ENCODE assay signal across 18 cellular contexts in genomic region chr9:76230961-76231360, GRCh38.
A peak's percentile ranks its signal among the peaks of the same experiment; 100 is the strongest.
DNase-seq lines count a peak whose midpoint lies in the region; ATAC-seq and TF ChIP-seq lines count a peak whose summit lies in the region.
"Had no signal": no experiment of that assay in that cellular context is flagged by ENCODE, and none has a peak within 500 bp of the region (broad histone marks: within the 10 kb centered on the region; RNA-seq: fewer than 3 reads in every experiment).

No MANE protein-coding gene starts in this region.

- no peak overlapping the region for H3K14ac ChIP-seq in IMR-90 (replicated peaks; ENCODE audit: low read depth, low read length)

- POLR2A ChIA-PET in IMR-90 (lab: Charles Lee; ENCODE audit: unreplicated experiment): no interaction called here

- no peak; the same call in 1 of the 2 replicates for ATAC-seq in IMR-90 (ENCODE audit: low read depth)
- peak; percentile 8 for ATAC-seq in foreskin keratinocyte
- no peak for ATAC-seq in GM21576 (IDR thresholded peaks at IDR 0.05; ENCODE audit: unreplicated experiment)
- no peak for ATAC-seq in stimulated activated effector memory CD8-positive, alpha-beta T cell treated with anti-CD3 and anti-CD28 coated beads, Interleukin-12 subunit alpha, Interleukin-12 subunit beta, amount 100 ng/mL, for 72 hours
- no peak for ATAC-seq in GM19324 (IDR thresholded peaks at IDR 0.05; ENCODE audit: low FRiP score, unreplicated experiment)

- no peak overlapping the region for H2BK20ac ChIP-seq in IMR-90 (ENCODE audit: low read depth, low read length)

- dilution Hi-C loops in IMR-90 (cut with HindIII; ENCODE audit: low sequenced_read_pairs, unreplicated experiment): no loop called here

- no peak for TF ChIP-seq RAD21 in IMR-90 (IDR thresholded peaks at IDR 0.05; ENCODE audit: low read length)

- no peak overlapping the region for H3K4me2 ChIP-seq in IMR-90 (ENCODE audit: low read depth, low read length)

- H3K4me1 Mint-ChIP-seq in endodermal cell: no peaks in the 10 kb centered on the region
- H3K4me1 Mint-ChIP-seq in stimulated activated effector memory CD8-positive, alpha-beta T cell treated with anti-CD3 and anti-CD28 coated beads, Interleukin-12 subunit alpha, Interleukin-12 subunit beta, amount 100 ng/mL, for 72 hours: no peaks in the 10 kb centered on the region
- H3K4me1 Mint-ChIP-seq: IgD-negative memory B cell had no signal

- no peak overlapping the region for H3K4ac ChIP-seq in IMR-90 (ENCODE audit: low read depth, low read length)

- H3K27ac Mint-ChIP-seq in endodermal cell: no peak overlapping the region
- H3K27ac Mint-ChIP-seq in stimulated activated effector memory CD8-positive, alpha-beta T cell treated with anti-CD3 and anti-CD28 coated beads, Interleukin-12 subunit alpha, Interleukin-12 subunit beta, amount 100 ng/mL, for 72 hours: no peak overlapping the region
- H3K27ac Mint-ChIP-seq: CD4-positive, alpha-beta T cell; HFFc6; IgD-negative memory B cell had no signal

- H3K9me3 Mint-ChIP-seq in endodermal cell: no peaks in the 10 kb centered on the region
- H3K9me3 Mint-ChIP-seq in stimulated activated effector memory CD8-positive, alpha-beta T cell treated with anti-CD3 and anti-CD28 coated beads, Interleukin-12 subunit alpha, Interleukin-12 subunit beta, amount 100 ng/mL, for 72 hours: no peaks in the 10 kb centered on the region
- H3K9me3 Mint-ChIP-seq: CD4-positive, alpha-beta T cell had no signal

- no peak overlapping the region for H3K4me3 ChIP-seq in IMR-90 (ENCODE audit: insufficient read depth, low read depth, low read length)
- H3K4me3 ChIP-seq in endodermal cell (ENCODE audit: low read length): no peak overlapping the region
- H3K4me3 ChIP-seq: BLaER1 treated with 17β-estradiol and CSF1 and Interleukin-3, amounts not matched to agents 10 nM and 100 nM had no signal

- no peaks in the 10 kb centered on the region for H3K36me3 Mint-ChIP-seq in endodermal cell (ENCODE audit: low read depth)
- H3K36me3 Mint-ChIP-seq in stimulated activated effector memory CD8-positive, alpha-beta T cell treated with anti-CD3 and anti-CD28 coated beads, Interleukin-12 subunit alpha, Interleukin-12 subunit beta, amount 100 ng/mL, for 72 hours: no peaks in the 10 kb centered on the region
- H3K36me3 Mint-ChIP-seq: IgD-negative memory B cell had no signal

- no peak overlapping the region for H3K4me3 Mint-ChIP-seq in endodermal cell
- no peak overlapping the region for H3K4me3 Mint-ChIP-seq in stimulated activated effector memory CD8-positive, alpha-beta T cell treated with anti-CD3 and anti-CD28 coated beads, Interleukin-12 subunit alpha, Interleukin-12 subunit beta, amount 100 ng/mL, for 72 hours
- H3K4me3 Mint-ChIP-seq: CD4-positive, alpha-beta T cell; HFFc6; IgD-negative memory B cell had no signal

- H3K27ac ChIP-seq in IMR-90 (ENCODE audit: insufficient read depth, low read length) (no peak overlapping the region), endodermal cell (ENCODE audit: low read depth, low read length) (no peak overlapping the region), foreskin keratinocyte (no peak overlapping the region)

- H3K56ac ChIP-seq in IMR-90 (ENCODE audit: extremely low read depth, insufficient read depth, low read length): no peak overlapping the region

- no peaks in the 10 kb centered on the region for H3K9me3 ChIP-seq in IMR-90 (ENCODE audit: control insufficient read depth, insufficient read depth, low read length)
- H3K9me3 ChIP-seq in endodermal cell (ENCODE audit: control insufficient read depth, low read length): no peaks in the 10 kb centered on the region

- H3K9ac ChIP-seq in IMR-90 (ENCODE audit: low read depth, low read length) (no peak overlapping the region), endodermal cell (ENCODE audit: extremely low read depth, low read length, poor library complexity, severe bottlenecking) (no peak overlapping the region)
- H3K9ac ChIP-seq: BLaER1 treated with 17β-estradiol and CSF1 and Interleukin-3, amounts not matched to agents 10 nM and 100 nM had no signal

- H4K8ac ChIP-seq in IMR-90 (ENCODE audit: low read depth in 2 of 2, low read length in 2 of 2): no peak overlapping the region

- H2BK120ac ChIP-seq in IMR-90 (ENCODE audit: low read depth, low read length): no peak overlapping the region

- no peak overlapping the region for H4K91ac ChIP-seq in IMR-90 (ENCODE audit: insufficient read depth, low read depth, low read length)

- H3K79me1 ChIP-seq in IMR-90 (ENCODE audit: low read depth in 1 of 2, low read length in 2 of 2): no peaks in the 10 kb centered on the region

- intact Hi-C loops in IMR-90 (cut with micrococcal nuclease): no loop called here

- in situ Hi-C loops in Caki2 (cut with HindIII; ENCODE audit: low pct_unique_long_range_greater_than_20kb, low sequenced_read_pairs) (no loop called here), IMR-90 (cut with MboI; ENCODE audit: low sequenced_read_pairs) (no loop called here)

- WGBS in IMR-90 (ENCODE audit: extremely low coverage in 2 of 2, insufficient read length in 1 of 2), 2 experiments: no CpG with 5 or more reads among the region's 5 CpGs
- 93 to 94% methylated on average over 3 to 5 of the region's 5 CpGs for WGBS in endodermal cell (ENCODE audit: insufficient coverage in 1 of 2, insufficient read length in 1 of 2), 2 experiments

- no peaks in the 10 kb centered on the region for H3K4me1 ChIP-seq in IMR-90 (ENCODE audit: control insufficient read depth, insufficient read depth, low read length)
- peaks cover 5% of the 10 kb centered on the region for H3K4me1 ChIP-seq in endodermal cell (ENCODE audit: control insufficient read depth, insufficient read depth, low read length)
- H3K4me1 ChIP-seq in foreskin keratinocyte: no peaks in the 10 kb centered on the region

- H3K18ac ChIP-seq in IMR-90 (ENCODE audit: low read depth, low read length): no peak overlapping the region

- no peak overlapping the region for H3K23ac ChIP-seq in IMR-90 (ENCODE audit: low read depth, low read length)

- DNase-seq in Caki2 (ENCODE audit: low read depth) (peak; percentile 23), IMR-90 (peak; percentile 16), endodermal cell (peak; percentile 10), foreskin keratinocyte (peak in 1 of 2 donors; percentile 5), NCI-H2081 (lab: John Stamatoyannopoulos, UW) (no peak)
- DNase-seq in stimulated activated effector memory CD8-positive, alpha-beta T cell treated with anti-CD3 and anti-CD28 coated beads, Interleukin-12 subunit alpha, Interleukin-12 subunit beta, amount 100 ng/mL, for 72 hours (ENCODE audit: low spot score in 2 of 2): no peak
- DNase-seq: ACHN; CD4-positive, alpha-beta T cell; DMS79; EL; GDM1; HCEC 1CT; HFFc6; KG1 had no signal

- no peak for TF ChIP-seq POLR2A in IMR-90 (IDR thresholded peaks at IDR 0.05; ENCODE audit: low read depth, low read length)

- no peak overlapping the region for H4K5ac ChIP-seq in IMR-90 (ENCODE audit: low read depth, low read length)

- no peak for TF ChIP-seq CTCF in IMR-90 (conservative IDR thresholded peaks at IDR 0.05; ENCODE audit: low read depth, low read length)
- no peak for TF ChIP-seq CTCF in endodermal cell (conservative IDR thresholded peaks at IDR 0.05)
- TF ChIP-seq CTCF in foreskin keratinocyte (conservative IDR thresholded peaks at IDR 0.05): no peak

- H2AFZ ChIP-seq in IMR-90 (replicated peaks; ENCODE audit: low read length, poor library complexity): no peak overlapping the region

- peaks cover 3% of the 10 kb centered on the region for H3K27me3 Mint-ChIP-seq in endodermal cell (ENCODE audit: insufficient read depth)
- H3K27me3 Mint-ChIP-seq: IgD-negative memory B cell had no signal

- H3K27me3 ChIP-seq in IMR-90 (ENCODE audit: control insufficient read depth, insufficient read depth, low read length) (no peaks in the 10 kb centered on the region), endodermal cell (ENCODE audit: control insufficient read depth, insufficient read depth, low read length, poor library complexity, severe bottlenecking) (peaks cover 18% of the 10 kb centered on the region), foreskin keratinocyte (no peaks in the 10 kb centered on the region)
- H3K27me3 ChIP-seq: BLaER1 treated with 17β-estradiol and CSF1 and Interleukin-3, amounts not matched to agents 10 nM and 100 nM had no signal

- BruUV-seq in IMR-90 (replicated peaks; lab: Mats Ljungman, UMichigan): no TSS peak

- no peaks in the 10 kb centered on the region for H4K20me1 ChIP-seq in IMR-90 (ENCODE audit: insufficient read depth, low read length)
- H4K20me1 ChIP-seq: BLaER1 treated with 17β-estradiol and CSF1 and Interleukin-3, amounts not matched to agents 10 nM and 100 nM had no signal

- no peak overlapping the region for H2AK9ac ChIP-seq in IMR-90 (replicated peaks; ENCODE audit: low read depth, low read length, poor library complexity)

- H2BK5ac ChIP-seq in IMR-90 (ENCODE audit: low read depth, low read length, poor library complexity, severe bottlenecking): no peak overlapping the region

- CTCF ChIA-PET in IMR-90 (lab: Yijun Ruan, JAX): no interaction called here

- H3K9me1 ChIP-seq in IMR-90 (ENCODE audit: insufficient read depth, low read length): no peaks in the 10 kb centered on the region

- H2BK15ac ChIP-seq in IMR-90 (ENCODE audit: low read depth, low read length): no peak overlapping the region

- no peaks in the 10 kb centered on the region; the same call in 1 of the 2 replicates for H3K36me3 ChIP-seq in IMR-90 (ENCODE audit: control insufficient read depth, insufficient read depth, low read length)
- no peaks in the 10 kb centered on the region for H3K36me3 ChIP-seq in endodermal cell (ENCODE audit: control insufficient read depth, insufficient read depth, low read length)
- H3K36me3 ChIP-seq: BLaER1 treated with 17β-estradiol and CSF1 and Interleukin-3, amounts not matched to agents 10 nM and 100 nM had no signal

- H2AK5ac ChIP-seq in IMR-90 (ENCODE audit: low read depth, low read length): no peak overlapping the region

TF ChIP-seq in IMR-90, 13 proteins besides CTCF, POLR2A, EP300 and RAD21 (continues in another document):
- TF ChIP-seq BHLHE40 (IDR thresholded peaks at IDR 0.05; ENCODE audit: low read depth, low read length) (no peak), USF2 (IDR thresholded peaks at IDR 0.05; ENCODE audit: low read depth, low read length) (no peak), CEBPB (IDR thresholded peaks at IDR 0.05; ENCODE audit: low read depth, low read length) (no peak), RCOR1 (IDR thresholded peaks at IDR 0.05; ENCODE audit: insufficient replicate concordance, low read length) (no peak), MXI1 (IDR thresholded peaks at IDR 0.05; ENCODE audit: borderline replicate concordance, low read depth, low read length) (no peak), MAFK (IDR thresholded peaks at IDR 0.05; ENCODE audit: low read depth, low read length) (no peak), SMC3 (IDR thresholded peaks at IDR 0.05; ENCODE audit: low read depth, low read length) (no peak), MAZ (IDR thresholded peaks at IDR 0.05; ENCODE audit: borderline replicate concordance, low read depth, low read length) (no peak)

Comparison
In these comparisons a context has a peak if more than half of its experiments do, and no peak if none do; other contexts are left out.
1. DNase-seq: peak in Caki2 (single experiment), IMR-90 (single experiment) and endodermal cell (single experiment); none in stimulated activated effector memory CD8-positive, alpha-beta T cell treated with anti-CD3 and anti-CD28 coated beads, Interleukin-12 subunit alpha, Interleukin-12 subunit beta, amount 100 ng/mL, for 72 hours (0 of 2) and NCI-H2081 (0 of 2).